Comparison of ENCODE assay signal across 8 cellular contexts in the genomic region with DNA sequence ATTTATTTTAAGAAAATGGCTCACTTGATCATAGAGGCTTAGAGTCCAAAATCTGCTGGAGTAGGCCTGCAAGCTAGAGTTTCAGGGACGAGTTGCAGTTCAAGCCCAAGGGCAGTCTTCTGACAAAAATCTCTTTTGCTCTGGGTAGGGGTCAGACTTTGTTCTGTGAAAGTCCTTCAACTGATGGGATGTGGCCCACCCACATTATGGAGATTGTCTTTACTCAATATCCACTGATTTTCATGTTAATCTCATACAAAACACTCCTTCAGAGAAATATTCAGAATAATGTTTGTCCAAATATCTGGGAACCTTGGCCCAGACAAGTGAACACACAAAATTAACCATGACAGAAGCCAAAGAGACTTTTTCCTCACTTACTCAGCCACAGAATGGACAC.
"Had no signal": no experiment of that assay in that cellular context is flagged by ENCODE, and none has a peak within 500 bp of the region (broad histone marks: within the 10 kb centered on the region; RNA-seq: fewer than 3 reads in every experiment).

No MANE protein-coding gene starts in this region.

- ATAC-seq: GM12878 had no signal

- FAIRE-seq: G401.6, GM12878, GM12891, GM12892, GM18507, GM19239 had no signal

- H3K4me3 ChIP-seq: GM12878 had no signal

- DNase-seq: GDM1, GF-D8 had no signal
